12 cellular contexts compared by ENCODE assay signal in the genomic region with DNA sequence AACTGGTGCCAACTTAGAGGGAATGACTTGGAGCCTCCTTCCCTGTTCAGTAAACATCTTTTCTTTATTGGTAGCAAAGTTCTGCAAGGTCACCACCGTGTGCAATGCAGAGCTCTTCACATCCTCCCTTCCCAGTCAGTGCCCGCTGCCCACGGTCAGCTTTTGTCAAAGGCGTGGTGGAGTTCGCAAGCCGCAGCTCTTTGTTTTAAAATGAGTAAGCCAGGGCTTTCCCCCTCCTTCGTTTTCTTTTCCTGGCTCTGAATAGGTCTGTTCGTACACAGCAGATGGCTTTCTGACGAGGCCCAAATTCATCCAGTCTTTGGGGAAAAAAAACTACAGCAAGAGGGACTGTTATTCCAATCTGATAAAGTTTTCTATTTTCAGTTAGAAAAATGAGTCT.
DNase-seq lines count a peak whose midpoint lies in the region; ATAC-seq and TF ChIP-seq lines count a peak whose summit lies in the region.
"Had no signal": no experiment of that assay in that cellular context is flagged by ENCODE, and none has a peak within 500 bp of the region (broad histone marks: within the 10 kb centered on the region; RNA-seq: fewer than 3 reads in every experiment).

No MANE protein-coding gene starts in this region.

- no peaks in the 10 kb centered on the region for H3K9me3 ChIP-seq in heart right ventricle
- H3K9me3 ChIP-seq: spleen had no signal

- WGBS in heart right ventricle, 2 donors: 47 to 53% methylated on average over 9 of the region's 9 CpGs

- DNase-seq in AG08396 (ENCODE audit: low spot score) (peak; percentile 16), NCI-H446 treated with DMSO at 0.1 percent for 48 hours (lab: John Stamatoyannopoulos, UW) (peak; percentile 85), heart right ventricle (peak in 1 of 2 donors; percentile 23), H7 (no peak), DMS53 (lab: John Stamatoyannopoulos, UW) (no peak), ecto neural progenitor cell (ENCODE audit: low spot score) (no peak), medulla oblongata (ENCODE audit: extremely low spot score) (no peak)
- DNase-seq: activated CD4-positive, alpha-beta T cell treated with anti-CD3 and anti-CD28 coated beads, Interleukin-2, amount 50 U/mL, for 1 hour; NCI-H146; spleen; stimulated activated naive CD8-positive, alpha-beta T cell treated with anti-CD3 and anti-CD28 coated beads, Interleukin-15, Interleukin-2, amounts not matched to agents 100 U/mL and 50 U/mL, for 24 hours had no signal

- no peak for TF ChIP-seq CTCF in heart right ventricle (IDR thresholded peaks at IDR 0.05)

- intact Hi-C loops in heart right ventricle (cut with DNase I): loop anchor here in 1 of 10 donors (10.0 kb wide), 1 partner anchor 449 kb away; no protein-coding TSS in a partner anchor

- peak overlapping the region in 4 of 10 donors; percentile 6 to 28 (median 21) for H3K4me3 ChIP-seq in heart right ventricle
- no peak overlapping the region for H3K4me3 ChIP-seq in H7 (ENCODE audit: insufficient read depth, low read depth, low read length)
- H3K4me3 ChIP-seq: spleen had no signal

- H3K4me1 ChIP-seq in heart right ventricle: peaks cover 0 to 4% (median 0%) of the 10 kb centered on the region in 9 donors
- H3K4me1 ChIP-seq: spleen had no signal

- H3K27me3 ChIP-seq in heart right ventricle (no peaks in the 10 kb centered on the region), H7 (ENCODE audit: control insufficient read depth, insufficient read depth, low read length) (no peaks in the 10 kb centered on the region)

- ATAC-seq in GM21360 (IDR thresholded peaks at IDR 0.05; ENCODE audit: unreplicated experiment): peak; percentile 71
- ATAC-seq in heart right ventricle: peak in 7 of 8 donors; percentile 33 to 72 (median 64)
- ATAC-seq: stimulated activated naive CD8-positive, alpha-beta T cell treated with anti-CD3 and anti-CD28 coated beads, Interleukin-15, Interleukin-2, amounts not matched to agents 100 U/mL and 50 U/mL, for 24 hours had no signal

- H3K27ac ChIP-seq in heart right ventricle: peak overlapping the region in 6 of 10 donors; percentile 17 to 72 (median 34)
- H3K27ac ChIP-seq: spleen had no signal

- H3K36me3 ChIP-seq in heart right ventricle: no peaks in the 10 kb centered on the region
- H3K36me3 ChIP-seq in H7 (replicated peaks; ENCODE audit: control insufficient read depth, insufficient read depth, low read length): no peaks in the 10 kb centered on the region
- H3K36me3 ChIP-seq: spleen had no signal

Comparison
In these comparisons a context has a peak if more than half of its experiments do, and no peak if none do; other contexts are left out.
1. DNase-seq: peak in AG08396 (single experiment) and NCI-H446 treated with DMSO at 0.1 percent for 48 hours (single experiment); none in H7 (single experiment), DMS53 (single experiment), ecto neural progenitor cell (single experiment) and medulla oblongata (single experiment).